ENCODE assay signal across 9 cellular contexts in the genomic region with DNA sequence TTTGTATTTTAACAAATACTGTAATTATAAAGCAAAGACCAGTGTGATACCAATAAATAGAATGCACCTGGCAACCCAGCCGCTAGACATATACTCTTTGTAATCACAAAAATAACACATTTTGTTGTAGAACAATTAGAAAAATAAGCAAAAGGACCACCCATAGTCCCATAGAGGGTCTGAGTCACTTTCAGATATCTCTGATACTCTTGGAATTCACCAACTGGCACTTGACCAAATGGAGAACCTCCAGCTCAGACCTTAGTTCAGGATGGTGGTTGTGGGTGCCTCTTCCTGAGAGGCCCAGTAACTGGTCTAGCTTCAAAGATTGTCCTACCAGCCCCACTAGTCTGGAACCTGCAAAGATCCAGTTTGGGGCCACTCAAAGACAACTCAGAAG. TPM values are rescaled to one million over a fixed set of nuclear protein-coding genes. Genes with fewer than 3 reads are reported as not detected.
DNase-seq lines count a peak whose midpoint lies in the region; TF ChIP-seq lines count a peak whose summit lies in the region.
"Had no signal": no experiment of that assay in that cellular context is flagged by ENCODE, and none has a peak within 500 bp of the region (broad histone marks: within the 10 kb centered on the region; RNA-seq: fewer than 3 reads in every experiment).

No MANE protein-coding gene starts in this region.

- no peak for TF ChIP-seq CTCF in choroid plexus epithelial cell (conservative IDR thresholded peaks at IDR 0.05; ENCODE audit: low read depth, low read length)
- no peak for TF ChIP-seq CTCF in colonic mucosa (IDR thresholded peaks at IDR 0.05)

- peak; percentile 46 for DNase-seq in activated CD8-positive, alpha-beta memory T cell treated with anti-CD3 and anti-CD28 coated beads, Interleukin-2, amount 50 U/mL, for 48 hours
- no peak for DNase-seq in activated CD8-positive, alpha-beta memory T cell treated with anti-CD3 and anti-CD28 coated beads for 24 hours
- DNase-seq in OCI-M1 (lab: John Stamatoyannopoulos, UW) (peak; percentile 40), choroid plexus epithelial cell (ENCODE audit: low read depth) (peak; percentile 67), hippocampal formation (lab: John Stamatoyannopoulos, UW) (no peak), LoVo (ENCODE audit: low spot score) (no peak), colonic mucosa (no peak)

- intact Hi-C loops in colonic mucosa (cut with DNase I): no loop called here

- H3K4me3 ChIP-seq in choroid plexus epithelial cell (ENCODE audit: low read depth, low read length) (no peak overlapping the region), skin epidermis (peak overlapping the region in 4 of 7 experiments; percentile 60 to 80 (median 67)), colonic mucosa (no peak overlapping the region)

- no peak overlapping the region for H3K9ac ChIP-seq in colonic mucosa (ENCODE audit: low read depth in 2 of 2, low read length in 2 of 2)

- no peaks in the 10 kb centered on the region for H3K27me3 ChIP-seq in colonic mucosa

- H3K4me1 ChIP-seq in colonic mucosa: peaks cover 7% of the 10 kb centered on the region

- H3K9me3 ChIP-seq in colonic mucosa: no peaks in the 10 kb centered on the region

- H3K27ac ChIP-seq in skin epidermis: peak overlapping the region in 3 of 21 experiments; percentile 82 to 97 (median 92)
- H3K27ac ChIP-seq in colonic mucosa: no peak overlapping the region

- H3K36me3 ChIP-seq in colonic mucosa: no peaks in the 10 kb centered on the region

RNA-seq across cellular contexts. Expression of a gene that starts 0.8 kb away (rescaled TPM):
- 10 to 100 TPM; 31.2 to 38.5 TPM for total RNA-seq in colonic mucosa

RNA-seq across cellular contexts. Expression of a gene that starts 35.0 kb away (rescaled TPM):
- 1 to 10 TPM; 3.6 to 6.0 TPM for total RNA-seq in colonic mucosa
- total RNA-seq: fibroblast of villous mesenchyme had no signal

RNA-seq across cellular contexts. Expression of a gene that starts 37.8 kb away (rescaled TPM):
- 100 to 1,000 TPM; 166 to 220 TPM for total RNA-seq in colonic mucosa

RNA-seq across cellular contexts. Expression of a gene that starts 47.0 kb away (rescaled TPM):
- total RNA-seq in colonic mucosa: 10 to 100 TPM; 22.0 to 23.7 TPM

RNA-seq across cellular contexts. Expression of a gene that starts 47.2 kb away (rescaled TPM):
- total RNA-seq in colonic mucosa: 10 to 100 TPM; 28.4 to 44.5 TPM

Comparison
In these comparisons a context has a peak if more than half of its experiments do, and no peak if none do; other contexts are left out.
1. DNase-seq: peak in activated CD8-positive, alpha-beta memory T cell treated with anti-CD3 and anti-CD28 coated beads, Interleukin-2, amount 50 U/mL, for 48 hours (single experiment), OCI-M1 (single experiment) and choroid plexus epithelial cell (single experiment); none in activated CD8-positive, alpha-beta memory T cell treated with anti-CD3 and anti-CD28 coated beads for 24 hours (single experiment), hippocampal formation (0 of 2), LoVo (single experiment) and colonic mucosa (single experiment).
2. H3K4me3 ChIP-seq: peak in skin epidermis (4 of 7); none in choroid plexus epithelial cell (single experiment) and colonic mucosa (single experiment).